In genomic region chr21:33947451-33948095, GRCh38 we compare ENCODE assay signal across 8 cellular contexts. TPM values are rescaled to one million over a fixed set of nuclear protein-coding genes. Genes with fewer than 3 reads are reported as not detected.
DNase-seq lines count a peak whose midpoint lies in the region; ATAC-seq and TF ChIP-seq lines count a peak whose summit lies in the region.

No MANE protein-coding gene starts in this region.

- ATAC-seq in Right ventricle myocardium inferior (peak; percentile 90), HG03095 (IDR thresholded peaks at IDR 0.05; ENCODE audit: unreplicated experiment) (peak; percentile 43)

- H3K4me3 ChIP-seq in dorsolateral prefrontal cortex = peak overlapping the region in 50 of 59 donors; percentile 1 to 51 (median 23)

- TF ChIP-seq CTCF in dorsolateral prefrontal cortex (IDR thresholded peaks at IDR 0.05 in 54 of 56, conservative IDR thresholded peaks at IDR 0.05 in 2 of 56; ENCODE audit: low read depth in 1 of 56, partially characterized antibody in 56 of 56) = no peak

- no peaks in the 10 kb centered on the region for H3K27me3 ChIP-seq in dorsolateral prefrontal cortex

- H3K27ac ChIP-seq in dorsolateral prefrontal cortex = peak overlapping the region in 58 of 59 donors; percentile 28 to 97 (median 88)

- peak; percentile 74 for DNase-seq in Right ventricle myocardium inferior (ENCODE audit: missing footprints)
- DNase-seq in cardiac septum (ENCODE audit: low spot score) = no peak
- peak; percentile 71 for DNase-seq in NCI-H446 treated with DMSO at 0.1 percent for 48 hours (lab: John Stamatoyannopoulos, UW)
- DNase-seq in activated CD4-positive, alpha-beta T cell treated with anti-CD3 and anti-CD28 coated beads, Interleukin-2, amount 50 U/mL, for 48 hours = peak; percentile 79 to 86
- peak in 9 of 10 donors; percentile 59 to 88 (median 75) for DNase-seq in dorsolateral prefrontal cortex
- DNase-seq in lung microvascular endothelial cell (ENCODE audit: low read depth in 2 of 2) = peak; percentile 95 to 97
- peak; percentile 68 for DNase-seq in stimulated activated CD8-positive, alpha-beta memory T cell treated with anti-CD3 and anti-CD28 coated beads, Interleukin-12 subunit alpha, Interleukin-12 subunit beta, amount 100 ng/mL, for 4 hours (ENCODE audit: low read depth)

- intact Hi-C loops in Right ventricle myocardium inferior (cut with DNase I) (no loop called here), cardiac septum (cut with DNase I) (no loop called here), dorsolateral prefrontal cortex (cut with DNase I) (loop anchor here in 1 of 2 donors (10.0 kb wide), 1 partner anchor 387 kb away; no protein-coding TSS in a partner anchor)

RNA-seq across cellular contexts. Expression of gene ATP5PO, which starts 32.0 kb away (rescaled TPM):
- 886 TPM for total RNA-seq in Right ventricle myocardium inferior
- total RNA-seq in cardiac septum = 556 TPM
- total RNA-seq in dorsolateral prefrontal cortex = 100 to 1,000 TPM; 104 to 254 (median 186) TPM
- total RNA-seq in lung microvascular endothelial cell = 172 and 192 TPM in 2 replicates
